In the genomic region with DNA sequence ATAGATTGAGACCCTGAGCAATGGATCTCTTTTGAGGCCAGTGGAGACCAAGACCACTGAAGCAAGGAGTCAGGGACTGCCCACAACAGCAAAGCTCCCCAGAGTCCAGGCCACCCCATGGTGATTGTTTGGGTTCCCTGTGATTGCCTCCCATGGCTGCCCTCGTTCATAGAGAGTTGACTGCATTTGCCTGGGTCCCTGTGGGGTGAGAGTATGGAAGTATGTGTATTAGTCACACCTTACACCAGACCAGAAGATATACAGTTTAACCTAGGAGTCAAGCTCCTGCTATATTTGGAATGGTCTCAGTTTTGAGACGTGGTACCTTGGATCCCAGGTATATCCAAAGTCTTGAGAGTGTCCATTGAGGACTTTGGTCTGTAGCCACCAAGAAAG, we compare ENCODE assay signal across 12 cellular contexts. TPM values are rescaled to one million over a fixed set of nuclear protein-coding genes. Genes with fewer than 3 reads are reported as not detected.
DNase-seq lines count a peak whose midpoint lies in the region; ATAC-seq and TF ChIP-seq lines count a peak whose summit lies in the region.
"Had no signal": no experiment of that assay in that cellular context is flagged by ENCODE, and none has a peak within 500 bp of the region (broad histone marks: within the 10 kb centered on the region; RNA-seq: fewer than 3 reads in every experiment).

No MANE protein-coding gene starts in this region.

- in situ Hi-C loops in gastrocnemius medialis (cut with MboI; ENCODE audit: low sequenced_read_pairs in 4 of 4) (no loop called here), GM13977 (cut with MboI; ENCODE audit: low pct_unique_long_range_greater_than_20kb, low sequenced_read_pairs, unreplicated experiment) (no loop called here)

- H3K4me3 Mint-ChIP-seq in HFFc6, result no peak overlapping the region
- H3K4me3 Mint-ChIP-seq: activated T-helper 1 cell treated with anti-CD3 and anti-CD28 coated beads, Interleukin-12 subunit alpha, Interleukin-12 subunit beta, Interleukin-2, Interleukin-4 antibody, amounts not matched to agents 30 ng/mL and 10 ng/mL and 1 ng/mL, durations not matched to agents 14 hours and 24 hours and 36 hours; mesothelial cell of epicardium had no signal

- H3K36me3 Mint-ChIP-seq in HFFc6 (ENCODE audit: low read depth), result no peaks in the 10 kb centered on the region
- H3K36me3 Mint-ChIP-seq: mesothelial cell of epicardium had no signal

- H3K27me3 Mint-ChIP-seq in HFFc6 (ENCODE audit: insufficient read depth), result peaks cover 4% of the 10 kb centered on the region

- no peak for TF ChIP-seq POLR2A in heart left ventricle (IDR thresholded peaks at IDR 0.05)
- no peak for TF ChIP-seq POLR2A in gastrocnemius medialis (IDR thresholded peaks at IDR 0.05)

- H3K9me3 ChIP-seq in heart left ventricle (no peaks in the 10 kb centered on the region), right cardiac atrium (ENCODE audit: control insufficient read depth, low read length) (no peaks in the 10 kb centered on the region), gastrocnemius medialis (no peaks in the 10 kb centered on the region)

- peaks cover 0 to 97% (median 57%) of the 10 kb centered on the region in 12 donors for H3K4me1 ChIP-seq in heart left ventricle
- peaks cover 26% of the 10 kb centered on the region for H3K4me1 ChIP-seq in right cardiac atrium (ENCODE audit: control insufficient read depth, insufficient read depth, low read length)
- H3K4me1 ChIP-seq in gastrocnemius medialis, result peaks cover 36 to 53% of the 10 kb centered on the region in 2 donors

- ATAC-seq in heart left ventricle, result no peak
- ATAC-seq in right cardiac atrium, result no peak
- ATAC-seq in gastrocnemius medialis, result peak; percentile 4 to 9
- ATAC-seq: PC-3 had no signal

- TF ChIP-seq CTCF in heart left ventricle (IDR thresholded peaks at IDR 0.05), result no peak
- TF ChIP-seq CTCF in gastrocnemius medialis (IDR thresholded peaks at IDR 0.05 in 4 of 5, conservative IDR thresholded peaks at IDR 0.05 in 1 of 5), result no peak
- no peak for TF ChIP-seq CTCF in GM13977 (IDR thresholded peaks at IDR 0.05; ENCODE audit: extremely low read depth, insufficient read depth, missing control alignments)
- TF ChIP-seq CTCF in HFFc6 (IDR thresholded peaks at IDR 0.05), result no peak

- H3K9me3 Mint-ChIP-seq in HFFc6, result no peaks in the 10 kb centered on the region
- H3K9me3 Mint-ChIP-seq: mesothelial cell of epicardium had no signal

- H3K36me3 ChIP-seq in heart left ventricle (peaks cover 0 to 5% (median 0%) of the 10 kb centered on the region in 9 donors), gastrocnemius medialis (no peaks in the 10 kb centered on the region)

- peak overlapping the region; percentile 79 to 98 (median 90) for H3K27ac ChIP-seq in heart left ventricle
- H3K27ac ChIP-seq in right cardiac atrium (ENCODE audit: low read length), result peak overlapping the region; percentile 98
- peak overlapping the region; percentile 82 to 96 (median 88) for H3K27ac ChIP-seq in gastrocnemius medialis

- peaks cover 22% of the 10 kb centered on the region for H3K4me1 Mint-ChIP-seq in HFFc6 (ENCODE audit: low read depth)

- intact Hi-C loops in heart left ventricle (cut with DNase I), result loop anchor here in 4 of 10 donors (2.0 to 10.0 kb wide), 4 partner anchors 18 to 140 kb away; a partner anchor contains a TSS
- intact Hi-C loops in cardiac septum (cut with DNase I), result no loop called here
- intact Hi-C loops in right cardiac atrium (cut with DNase I), result no loop called here
- intact Hi-C loops in gastrocnemius medialis (cut with DNase I; ENCODE audit: low total_unique reads), result loop anchor here (1.0 kb wide), 1 partner anchor 9 kb away; no protein-coding TSS in a partner anchor

- H3K4me3 ChIP-seq in heart left ventricle, result peak overlapping the region in 1 of 12 donors; percentile 6
- no peak overlapping the region for H3K4me3 ChIP-seq in right cardiac atrium (ENCODE audit: low read length)
- peak overlapping the region in 1 of 4 donors; percentile 39 for H3K4me3 ChIP-seq in gastrocnemius medialis

- H3K27me3 ChIP-seq in heart left ventricle (no peaks in the 10 kb centered on the region), right cardiac atrium (ENCODE audit: control insufficient read depth, insufficient read depth) (no peaks in the 10 kb centered on the region), gastrocnemius medialis (no peaks in the 10 kb centered on the region)

- DNase-seq in heart left ventricle (no peak), cardiac septum (ENCODE audit: low spot score) (no peak), right cardiac atrium (no peak), gastrocnemius medialis (no peak), GM13977 (ENCODE audit: low spot score) (no peak), HFFc6 (no peak), superior temporal gyrus (ENCODE audit: extremely low spot score) (no peak)
- no peak for DNase-seq in activated T-cell treated with anti-CD3 and anti-CD28 coated beads, Interleukin-2, amount 50 U/mL, for 48 hours
- DNase-seq: activated CD4-positive, alpha-beta T cell treated with anti-CD3 and anti-CD28 coated beads for 4 hours; PC-3 had no signal

- H3K27ac Mint-ChIP-seq in HFFc6, result no peak overlapping the region
- H3K27ac Mint-ChIP-seq: activated T-helper 1 cell treated with anti-CD3 and anti-CD28 coated beads, Interleukin-12 subunit alpha, Interleukin-12 subunit beta, Interleukin-2, Interleukin-4 antibody, amounts not matched to agents 30 ng/mL and 10 ng/mL and 1 ng/mL, durations not matched to agents 14 hours and 24 hours and 36 hours had no signal

- WGBS in heart left ventricle, 4 donors, result 45 to 70% (median 60%) methylated on average over 2 of the region's 2 CpGs
- WGBS in right cardiac atrium, result 46% methylated on average over 2 of the region's 2 CpGs

RNA-seq across cellular contexts. Expression of a gene that starts 20.2 kb away (rescaled TPM):
- total RNA-seq in heart left ventricle (10 to 100 TPM in 7 of 9 donors, 1 to 10 TPM in 2; 7.5 to 46.3 (median 28.7) TPM), cardiac septum (9.8 TPM), right cardiac atrium (10 to 100 TPM; 35.6 to 56.6 (median 49.7) TPM), gastrocnemius medialis (10 to 100 TPM in 2 of 4 donors, 1 to 10 TPM in 2; 7.7 to 14.8 (median 10.4) TPM)
- polyA plus RNA-seq in heart left ventricle (1 to 10 TPM; 5.3 to 6.9 TPM), right cardiac atrium (17.0 TPM)
- total RNA-seq in HFFc6 (2021; fragmentation: NEBNext Ultra II Directional; extraction: Animal tissue kit (Norgen Biotek cat#: 25700)), result not detected

Comparison
In these comparisons a context has a peak if more than half of its experiments do, and no peak if none do; other contexts are left out.
1. ATAC-seq: peak in gastrocnemius medialis (2 of 2); none in heart left ventricle (0 of 4) and right cardiac atrium (0 of 2).
2. RNA of a gene that starts 20.2 kb away (total RNA-seq): 35.6 to 56.6 TPM in right cardiac atrium, 7.5 to 46.3 TPM in heart left ventricle, 7.7 to 14.8 TPM in gastrocnemius medialis and 9.8 TPM in cardiac septum (single experiment); not detected in HFFc6; every median in the first group is over 4 times any median in the second.
3. Peak in every context shown above with its lines, with median percentiles within 50 percentile points of each other: H3K27ac ChIP-seq.